20 cellular contexts compared by ENCODE assay signal in genomic region chr5:174998131-174998730, GRCh38.
DNase-seq lines count a peak whose midpoint lies in the region; ATAC-seq, FAIRE-seq and TF ChIP-seq lines count a peak whose summit lies in the region.
"Had no signal": no experiment of that assay in that cellular context is flagged by ENCODE, and none has a peak within 500 bp of the region (broad histone marks: within the 10 kb centered on the region; RNA-seq: fewer than 3 reads in every experiment).

No MANE protein-coding gene starts in this region.

- no peak overlapping the region for H3K4me2 ChIP-seq in K562 (ENCODE audit: insufficient read depth, low read length)

- H3K27me3 Mint-ChIP-seq in natural killer cell (ENCODE audit: low read depth in 2 of 2) = peaks cover 0 to 1% of the 10 kb centered on the region in 2 donors
- no peaks in the 10 kb centered on the region for H3K27me3 Mint-ChIP-seq in natural killer cell treated with Interleukin-12 subunit alpha and Interleukin-12 subunit beta and Interleukin-15 and Interleukin-18, amount 100 ng/mL, for 72 hours
- H3K27me3 Mint-ChIP-seq: CD4-positive, CD25-positive, alpha-beta regulatory T cell had no signal

- H2AFZ ChIP-seq in K562 (ENCODE audit: low read depth, low read length) = no peak overlapping the region

- ATAC-seq in natural killer cell (peak in 1 of 3 donors; percentile 32), K562 (no peak)
- no peak for ATAC-seq in natural killer cell treated with Interleukin-12 subunit alpha and Interleukin-12 subunit beta and Interleukin-15 and Interleukin-18, amount 100 ng/mL, for 72 hours

- BruUV-seq in K562 (replicated peaks; lab: Mats Ljungman, UMichigan) = no TSS peak

- FAIRE-seq in K562 (lab: Jason Lieb, UNC) = no peak
- FAIRE-seq: D721Med, H1 had no signal

- no peaks in the 10 kb centered on the region for H3K9me3 ChIP-seq in K562 (replicated peaks; ENCODE audit: control insufficient read depth, insufficient read depth, low read depth, low read length)

- no peak overlapping the region for H3K9ac ChIP-seq in K562 (ENCODE audit: insufficient read depth in 1 of 2, low read depth in 2 of 2, low read length in 2 of 2)

- peak overlapping the region; percentile 39 for H3K4me3 Mint-ChIP-seq in natural killer cell
- H3K4me3 Mint-ChIP-seq in natural killer cell treated with Interleukin-12 subunit alpha and Interleukin-12 subunit beta and Interleukin-15 and Interleukin-18, amount 100 ng/mL, for 72 hours = no peak overlapping the region
- H3K4me3 Mint-ChIP-seq: CD4-positive, CD25-positive, alpha-beta regulatory T cell; HFFc6 had no signal

- H3K4me1 ChIP-seq in K562 (replicated peaks in 1 of 2; ENCODE audit: control insufficient read depth in 2 of 2, insufficient read depth in 2 of 2, low read length in 2 of 2) = no peaks in the 10 kb centered on the region
- H3K4me1 ChIP-seq: SJSA1 had no signal

- no peaks in the 10 kb centered on the region for H3K9me1 ChIP-seq in K562 (ENCODE audit: control insufficient read depth, insufficient read depth, low read length)

- 0% methylated on average over 5 of the region's 5 CpGs for WGBS in K562 (ENCODE audit: insufficient coverage, low coverage, missing lambda C conversion rate)

- no peaks in the 10 kb centered on the region for H3K36me3 ChIP-seq in K562 (ENCODE audit: control insufficient read depth, insufficient read depth, low read length)
- H3K36me3 ChIP-seq: SJSA1 had no signal

- no peaks in the 10 kb centered on the region for H3K36me3 Mint-ChIP-seq in natural killer cell
- no peaks in the 10 kb centered on the region for H3K36me3 Mint-ChIP-seq in natural killer cell treated with Interleukin-12 subunit alpha and Interleukin-12 subunit beta and Interleukin-15 and Interleukin-18, amount 100 ng/mL, for 72 hours
- H3K36me3 Mint-ChIP-seq: CD4-positive, CD25-positive, alpha-beta regulatory T cell had no signal

- intact Hi-C loops in natural killer cell (cut with micrococcal nuclease) (no loop called here), K562 (cut with micrococcal nuclease) (no loop called here)

- CTCF ChIA-PET in K562 (lab: Yijun Ruan, JAX; ENCODE audit: low intra/inter-chr PET ratio) = no interaction called here

- TF ChIP-seq CTCF in natural killer cell (IDR thresholded peaks at IDR 0.05) (no peak), K562 (IDR thresholded peaks at IDR 0.05 in 2 of 3, conservative IDR thresholded peaks at IDR 0.05 in 1 of 3; ENCODE audit: insufficient read depth in 2 of 3, low read depth in 1 of 3, low read length in 3 of 3) (no peak)

- peaks cover 3 to 4% of the 10 kb centered on the region in 2 donors for H3K9me3 Mint-ChIP-seq in natural killer cell
- peaks cover 4% of the 10 kb centered on the region for H3K9me3 Mint-ChIP-seq in natural killer cell treated with Interleukin-12 subunit alpha and Interleukin-12 subunit beta and Interleukin-15 and Interleukin-18, amount 100 ng/mL, for 72 hours

- no peak overlapping the region for H3K4me3 ChIP-seq in K562
- H3K4me3 ChIP-seq: SJSA1 had no signal

- H3K27ac Mint-ChIP-seq in natural killer cell = no peak overlapping the region
- H3K27ac Mint-ChIP-seq in natural killer cell treated with Interleukin-12 subunit alpha and Interleukin-12 subunit beta and Interleukin-15 and Interleukin-18, amount 100 ng/mL, for 72 hours = no peak overlapping the region
- H3K27ac Mint-ChIP-seq: HFFc6 had no signal

- peaks cover 0 to 23% of the 10 kb centered on the region in 2 experiments; a peak in 1 of 5 replicates for H3K27me3 ChIP-seq in K562 (ENCODE audit: control insufficient read depth in 2 of 2, insufficient read depth in 2 of 2, low read length in 2 of 2)
- H3K27me3 ChIP-seq: SJSA1 had no signal

- DNase-seq in natural killer cell (no peak), MV-4-11 (lab: John Stamatoyannopoulos, UW) (peak; percentile 4), K562 (ENCODE audit: extremely low read depth in 1 of 4, low spot score in 3 of 4) (no peak), DMS153 treated with DMSO at 0.1 percent for 48 hours (lab: John Stamatoyannopoulos, UW; ENCODE audit: unreplicated experiment) (no peak), medulla oblongata (ENCODE audit: extremely low spot score) (no peak), occipital lobe (lab: John Stamatoyannopoulos, UW) (no peak)
- DNase-seq in natural killer cell treated with Interleukin-12 subunit alpha and Interleukin-12 subunit beta and Interleukin-15 and Interleukin-18, amount 100 ng/mL, for 72 hours (ENCODE audit: low spot score) = no peak
- DNase-seq: ACHN, DND-41, GDM1, HFFc6, Kasumi-1, NCI-H1092, NCI-H2227 treated with DMSO at 0.1 percent for 48 hours, NCI-H524 treated with DMSO at 0.1 percent for 48 hours, OCI-M1 had no signal

- in situ Hi-C loops in K562 (cut with MboI) = no loop called here

- H3K4me1 Mint-ChIP-seq in natural killer cell = peaks cover 13% of the 10 kb centered on the region in 2 donors
- peaks cover 16 to 17% of the 10 kb centered on the region in 2 donors for H3K4me1 Mint-ChIP-seq in natural killer cell treated with Interleukin-12 subunit alpha and Interleukin-12 subunit beta and Interleukin-15 and Interleukin-18, amount 100 ng/mL, for 72 hours (ENCODE audit: low read depth in 2 of 2)

- H3K79me2 ChIP-seq in K562 (ENCODE audit: control insufficient read depth, insufficient read depth, low read length) = no peaks in the 10 kb centered on the region

- H4K20me1 ChIP-seq in K562 (replicated peaks; ENCODE audit: control insufficient read depth, insufficient read depth, low read length) = 0 out of 2 replicates have a peak, but pooled peaks cover 3% of the 10 kb centered on the region

- TF ChIP-seq EP300 in K562 (IDR thresholded peaks at IDR 0.05; ENCODE audit: low read length) = no peak

- POLR2A ChIA-PET in K562 (lab: Yijun Ruan, JAX) = no interaction called here

- TF ChIP-seq RAD21 in K562 (CRISPR knock-in tag; conservative IDR thresholded peaks at IDR 0.05 in 1 of 2, IDR thresholded peaks at IDR 0.05 in 1 of 2) = no peak

- TF ChIP-seq POLR2A in K562 (conservative IDR thresholded peaks at IDR 0.05) = no peak

- no peak overlapping the region for H3K27ac ChIP-seq in K562 (ENCODE audit: extremely low read depth, low read depth, low read length)
- H3K27ac ChIP-seq: SJSA1 had no signal

TF ChIP-seq in K562, 482 proteins besides CTCF, POLR2A, EP300 and RAD21:
- 0 out of 2 replicates have a peak, but pooled peaks have one; percentile 18 for TF ChIP-seq MAFK (IDR thresholded peaks at IDR 0.05; ENCODE audit: low read length)
- no peak for TF ChIP-seq MED1 (CRISPR knock-in tag; IDR thresholded peaks at IDR 0.05; ENCODE audit: borderline replicate concordance)
- peak; percentile 38; the same call in 1 of the 2 replicates for TF ChIP-seq C11orf30 (IDR thresholded peaks at IDR 0.05; ENCODE audit: low read depth)
- peak; percentile 39; the same call in 1 of the 2 replicates for TF ChIP-seq MAFG (tag; conservative IDR thresholded peaks at IDR 0.05)
- peak; percentile 12; the same call in 1 of the 2 replicates for TF ChIP-seq MAFF (IDR thresholded peaks at IDR 0.05; ENCODE audit: low read length)
- no peak for TF ChIP-seq SP1 (CRISPR knock-in tag; IDR thresholded peaks at IDR 0.05)
- peak; percentile 51 for TF ChIP-seq ZNF316 (IDR thresholded peaks at IDR 0.05)
